ENCODE assay signal across 1 cellular context in the genomic region with DNA sequence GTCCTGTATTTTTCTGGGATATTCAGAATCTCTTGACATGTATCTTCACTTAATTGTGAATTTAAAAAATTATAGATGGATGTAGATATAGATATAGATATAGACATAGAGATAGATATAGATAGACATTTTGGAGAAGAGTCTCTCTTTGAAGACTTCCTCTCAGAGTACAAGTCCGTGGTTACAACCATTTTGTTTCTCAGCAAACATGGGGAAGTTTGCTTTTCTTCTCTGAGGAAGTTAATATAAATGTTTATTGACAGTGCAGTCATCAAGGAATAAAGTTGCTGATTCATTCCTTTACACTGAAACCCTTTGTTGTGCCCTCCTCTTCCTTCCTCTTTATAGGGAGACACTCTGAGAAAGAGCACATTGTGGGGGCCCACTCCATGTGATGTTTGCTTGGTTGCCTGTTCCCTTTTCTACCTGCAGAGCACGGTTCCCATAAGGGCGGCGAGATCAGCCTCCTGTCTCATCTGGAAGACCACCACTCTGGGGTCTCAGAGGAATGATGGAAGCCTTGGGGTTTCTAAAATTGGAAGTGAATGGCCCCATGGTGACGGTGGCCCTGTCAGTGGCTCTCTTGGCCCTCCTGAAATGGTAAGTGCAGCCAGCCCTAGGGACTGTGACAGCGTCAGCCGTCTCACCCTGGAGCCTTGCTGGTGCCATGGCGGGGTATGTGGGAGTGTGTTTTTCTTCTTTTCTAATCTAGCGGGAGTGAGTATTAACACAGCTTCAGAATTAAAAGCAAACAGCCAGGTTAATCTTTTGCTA.
TF ChIP-seq lines count a peak whose summit lies in the region.

A gene (plus strand): TSS at position 385 of the 774 bp plus-strand sequence. CDS start 127 bp downstream, at position 512.

TF ChIP-seq in K562, 482 proteins besides CTCF, POLR2A, EP300 and RAD21 (continued from another document and continues in another):
- TF ChIP-seq ZC3H8 (IDR thresholded peaks at IDR 0.05) (no peak), SMAD1 (IDR thresholded peaks at IDR 0.05; ENCODE audit: low read depth, low read length, partially characterized antibody) (no peak), NRF1 (conservative IDR thresholded peaks at IDR 0.05 in 1 of 2, IDR thresholded peaks at IDR 0.05 in 1 of 2) (no peak), CHCHD3 (CRISPR knock-in tag; IDR thresholded peaks at IDR 0.05) (no peak), ELF1 (tag; IDR thresholded peaks at IDR 0.05) (0 out of 2 replicates have a peak, but pooled peaks have one; percentile 12), ARHGAP35 (IDR thresholded peaks at IDR 0.05; ENCODE audit: partially characterized antibody) (no peak), ESRRB (CRISPR knock-in tag; IDR thresholded peaks at IDR 0.05; ENCODE audit: borderline replicate concordance) (no peak), KLF6 (CRISPR knock-in tag; IDR thresholded peaks at IDR 0.05; ENCODE audit: borderline replicate concordance) (0 out of 2 replicates have a peak, but pooled peaks have one; percentile 8), TSC22D4 (tag; IDR thresholded peaks at IDR 0.05) (no peak), MCM7 (IDR thresholded peaks at IDR 0.05) (no peak), BMI1 (IDR thresholded peaks at IDR 0.05; ENCODE audit: low read length) (no peak), LARP7 (IDR thresholded peaks at IDR 0.05) (no peak), EGR1 (conservative IDR thresholded peaks at IDR 0.05) (no peak), MAFF (IDR thresholded peaks at IDR 0.05; ENCODE audit: low read length) (peak; percentile 66; the same call in 1 of the 2 replicates), FOXK1 (CRISPR knock-in tag; IDR thresholded peaks at IDR 0.05; ENCODE audit: borderline replicate concordance) (peak; percentile 80), CAMTA2 (CRISPR knock-in tag; conservative IDR thresholded peaks at IDR 0.05) (no peak), HDAC3 (IDR thresholded peaks at IDR 0.05; ENCODE audit: borderline replicate concordance, partially characterized antibody) (no peak), ZNF263 (CRISPR knock-in tag; IDR thresholded peaks at IDR 0.05; ENCODE audit: borderline replicate concordance) (no peak; the same call in 1 of the 2 replicates), U2AF1 (optimal IDR thresholded peaks at IDR 0.05; ENCODE audit: low read depth, low read length) (no peak), CEBPG (CRISPR knock-in tag; IDR thresholded peaks at IDR 0.05) (0 out of 2 replicates have a peak, but pooled peaks have one; percentile 36), CEBPG (tag; conservative IDR thresholded peaks at IDR 0.05 in 1 of 2, IDR thresholded peaks at IDR 0.05 in 1 of 2) (no peak), ZNF707 (CRISPR knock-in tag; conservative IDR thresholded peaks at IDR 0.05) (no peak), U2AF2 (optimal IDR thresholded peaks at IDR 0.05; ENCODE audit: low read depth, low read length) (no peak), NR4A1 (CRISPR knock-in tag; IDR thresholded peaks at IDR 0.05) (no peak), NR4A1 (tag; IDR thresholded peaks at IDR 0.05) (no peak), C11orf30 (IDR thresholded peaks at IDR 0.05; ENCODE audit: low read depth) (peak; percentile 83), ZNF347 (CRISPR knock-in tag; IDR thresholded peaks at IDR 0.05; ENCODE audit: low read depth) (0 out of 2 replicates have a peak, but pooled peaks have one; percentile 40)
- TF ChIP-seq, protein P1, sequence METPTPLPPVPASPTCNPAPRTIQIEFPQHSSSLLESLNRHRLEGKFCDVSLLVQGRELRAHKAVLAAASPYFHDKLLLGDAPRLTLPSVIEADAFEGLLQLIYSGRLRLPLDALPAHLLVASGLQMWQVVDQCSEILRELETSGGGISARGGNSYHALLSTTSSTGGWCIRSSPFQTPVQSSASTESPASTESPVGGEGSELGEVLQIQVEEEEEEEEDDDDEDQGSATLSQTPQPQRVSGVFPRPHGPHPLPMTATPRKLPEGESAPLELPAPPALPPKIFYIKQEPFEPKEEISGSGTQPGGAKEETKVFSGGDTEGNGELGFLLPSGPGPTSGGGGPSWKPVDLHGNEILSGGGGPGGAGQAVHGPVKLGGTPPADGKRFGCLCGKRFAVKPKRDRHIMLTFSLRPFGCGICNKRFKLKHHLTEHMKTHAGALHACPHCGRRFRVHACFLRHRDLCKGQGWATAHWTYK (CRISPR knock-in tag; IDR thresholded peaks at IDR 0.05): no peak
- TF ChIP-seq, protein P2, sequence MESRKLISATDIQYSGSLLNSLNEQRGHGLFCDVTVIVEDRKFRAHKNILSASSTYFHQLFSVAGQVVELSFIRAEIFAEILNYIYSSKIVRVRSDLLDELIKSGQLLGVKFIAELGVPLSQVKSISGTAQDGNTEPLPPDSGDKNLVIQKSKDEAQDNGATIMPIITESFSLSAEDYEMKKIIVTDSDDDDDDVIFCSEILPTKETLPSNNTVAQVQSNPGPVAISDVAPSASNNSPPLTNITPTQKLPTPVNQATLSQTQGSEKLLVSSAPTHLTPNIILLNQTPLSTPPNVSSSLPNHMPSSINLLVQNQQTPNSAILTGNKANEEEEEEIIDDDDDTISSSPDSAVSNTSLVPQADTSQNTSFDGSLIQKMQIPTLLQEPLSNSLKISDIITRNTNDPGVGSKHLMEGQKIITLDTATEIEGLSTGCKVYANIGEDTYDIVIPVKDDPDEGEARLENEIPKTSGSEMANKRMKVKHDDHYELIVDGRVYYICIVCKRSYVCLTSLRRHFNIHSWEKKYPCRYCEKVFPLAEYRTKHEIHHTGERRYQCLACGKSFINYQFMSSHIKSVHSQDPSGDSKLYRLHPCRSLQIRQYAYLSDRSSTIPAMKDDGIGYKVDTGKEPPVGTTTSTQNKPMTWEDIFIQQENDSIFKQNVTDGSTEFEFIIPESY (CRISPR knock-in tag; IDR thresholded peaks at IDR 0.05): peak; percentile 98
- TF ChIP-seq, protein P3, sequence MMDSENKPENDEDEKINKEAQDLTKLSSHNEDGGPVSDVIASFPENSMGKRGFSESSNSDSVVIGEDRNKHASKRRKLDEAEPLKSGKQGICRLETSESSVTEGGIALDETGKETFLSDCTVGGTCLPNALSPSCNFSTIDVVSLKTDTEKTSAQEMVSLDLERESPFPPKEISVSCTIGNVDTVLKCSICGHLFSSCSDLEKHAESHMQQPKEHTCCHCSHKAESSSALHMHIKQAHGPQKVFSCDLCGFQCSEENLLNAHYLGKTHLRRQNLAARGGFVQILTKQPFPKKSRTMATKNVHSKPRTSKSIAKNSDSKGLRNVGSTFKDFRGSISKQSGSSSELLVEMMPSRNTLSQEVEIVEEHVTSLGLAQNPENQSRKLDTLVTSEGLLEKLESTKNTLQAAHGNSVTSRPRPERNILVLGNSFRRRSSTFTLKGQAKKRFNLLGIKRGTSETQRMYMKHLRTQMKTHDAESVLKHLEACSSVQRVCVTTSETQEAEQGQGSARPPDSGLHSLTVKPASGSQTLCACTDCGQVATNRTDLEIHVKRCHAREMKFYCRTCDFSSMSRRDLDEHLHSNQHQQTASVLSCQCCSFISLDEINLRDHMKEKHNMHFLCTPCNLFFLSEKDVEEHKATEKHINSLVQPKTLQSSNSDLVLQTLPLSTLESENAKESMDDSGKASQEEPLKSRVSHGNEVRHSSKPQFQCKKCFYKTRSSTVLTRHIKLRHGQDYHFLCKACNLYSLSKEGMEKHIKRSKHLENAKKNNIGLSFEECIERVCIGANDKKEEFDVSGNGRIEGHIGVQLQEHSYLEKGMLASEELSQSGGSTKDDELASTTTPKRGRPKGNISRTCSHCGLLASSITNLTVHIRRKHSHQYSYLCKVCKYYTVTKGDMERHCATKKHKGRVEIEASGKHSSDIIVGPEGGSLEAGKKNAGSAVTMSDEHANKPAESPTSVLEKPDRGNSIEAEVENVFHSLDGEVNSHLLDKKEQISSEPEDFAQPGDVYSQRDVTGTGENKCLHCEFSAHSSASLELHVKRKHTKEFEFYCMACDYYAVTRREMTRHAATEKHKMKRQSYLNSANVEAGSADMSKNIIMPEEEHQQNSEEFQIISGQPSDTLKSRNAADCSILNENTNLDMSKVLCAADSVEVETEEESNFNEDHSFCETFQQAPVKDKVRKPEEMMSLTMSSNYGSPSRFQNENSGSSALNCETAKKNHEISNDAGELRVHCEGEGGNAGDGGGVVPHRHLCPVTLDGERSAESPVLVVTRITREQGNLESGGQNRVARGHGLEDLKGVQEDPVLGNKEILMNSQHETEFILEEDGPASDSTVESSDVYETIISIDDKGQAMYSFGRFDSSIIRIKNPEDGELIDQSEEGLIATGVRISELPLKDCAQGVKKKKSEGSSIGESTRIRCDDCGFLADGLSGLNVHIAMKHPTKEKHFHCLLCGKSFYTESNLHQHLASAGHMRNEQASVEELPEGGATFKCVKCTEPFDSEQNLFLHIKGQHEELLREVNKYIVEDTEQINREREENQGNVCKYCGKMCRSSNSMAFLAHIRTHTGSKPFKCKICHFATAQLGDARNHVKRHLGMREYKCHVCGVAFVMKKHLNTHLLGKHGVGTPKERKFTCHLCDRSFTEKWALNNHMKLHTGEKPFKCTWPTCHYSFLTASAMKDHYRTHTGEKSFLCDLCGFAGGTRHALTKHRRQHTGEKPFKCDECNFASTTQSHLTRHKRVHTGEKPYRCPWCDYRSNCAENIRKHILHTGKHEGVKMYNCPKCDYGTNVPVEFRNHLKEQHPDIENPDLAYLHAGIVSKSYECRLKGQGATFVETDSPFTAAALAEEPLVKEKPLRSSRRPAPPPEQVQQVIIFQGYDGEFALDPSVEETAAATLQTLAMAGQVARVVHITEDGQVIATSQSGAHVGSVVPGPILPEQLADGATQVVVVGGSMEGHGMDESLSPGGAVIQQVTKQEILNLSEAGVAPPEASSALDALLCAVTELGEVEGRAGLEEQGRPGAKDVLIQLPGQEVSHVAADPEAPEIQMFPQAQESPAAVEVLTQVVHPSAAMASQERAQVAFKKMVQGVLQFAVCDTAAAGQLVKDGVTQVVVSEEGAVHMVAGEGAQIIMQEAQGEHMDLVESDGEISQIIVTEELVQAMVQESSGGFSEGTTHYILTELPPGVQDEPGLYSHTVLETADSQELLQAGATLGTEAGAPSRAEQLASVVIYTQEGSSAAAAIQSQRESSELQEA (IDR thresholded peaks at IDR 0.05; ENCODE audit: low read depth): no peak
- TF ChIP-seq, protein P4, sequence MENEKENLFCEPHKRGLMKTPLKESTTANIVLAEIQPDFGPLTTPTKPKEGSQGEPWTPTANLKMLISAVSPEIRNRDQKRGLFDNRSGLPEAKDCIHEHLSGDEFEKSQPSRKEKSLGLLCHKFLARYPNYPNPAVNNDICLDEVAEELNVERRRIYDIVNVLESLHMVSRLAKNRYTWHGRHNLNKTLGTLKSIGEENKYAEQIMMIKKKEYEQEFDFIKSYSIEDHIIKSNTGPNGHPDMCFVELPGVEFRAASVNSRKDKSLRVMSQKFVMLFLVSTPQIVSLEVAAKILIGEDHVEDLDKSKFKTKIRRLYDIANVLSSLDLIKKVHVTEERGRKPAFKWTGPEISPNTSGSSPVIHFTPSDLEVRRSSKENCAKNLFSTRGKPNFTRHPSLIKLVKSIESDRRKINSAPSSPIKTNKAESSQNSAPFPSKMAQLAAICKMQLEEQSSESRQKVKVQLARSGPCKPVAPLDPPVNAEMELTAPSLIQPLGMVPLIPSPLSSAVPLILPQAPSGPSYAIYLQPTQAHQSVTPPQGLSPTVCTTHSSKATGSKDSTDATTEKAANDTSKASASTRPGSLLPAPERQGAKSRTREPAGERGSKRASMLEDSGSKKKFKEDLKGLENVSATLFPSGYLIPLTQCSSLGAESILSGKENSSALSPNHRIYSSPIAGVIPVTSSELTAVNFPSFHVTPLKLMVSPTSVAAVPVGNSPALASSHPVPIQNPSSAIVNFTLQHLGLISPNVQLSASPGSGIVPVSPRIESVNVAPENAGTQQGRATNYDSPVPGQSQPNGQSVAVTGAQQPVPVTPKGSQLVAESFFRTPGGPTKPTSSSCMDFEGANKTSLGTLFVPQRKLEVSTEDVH (IDR thresholded peaks at IDR 0.05; ENCODE audit: low read depth, partially characterized antibody): no peak
- TF ChIP-seq, protein P5, sequence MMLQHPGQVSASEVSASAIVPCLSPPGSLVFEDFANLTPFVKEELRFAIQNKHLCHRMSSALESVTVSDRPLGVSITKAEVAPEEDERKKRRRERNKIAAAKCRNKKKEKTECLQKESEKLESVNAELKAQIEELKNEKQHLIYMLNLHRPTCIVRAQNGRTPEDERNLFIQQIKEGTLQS (IDR thresholded peaks at IDR 0.05): no peak
- TF ChIP-seq, protein P5 (CRISPR knock-in tag; conservative IDR thresholded peaks at IDR 0.05): no peak
